27 cellular contexts compared by ENCODE assay signal in the genomic region with DNA sequence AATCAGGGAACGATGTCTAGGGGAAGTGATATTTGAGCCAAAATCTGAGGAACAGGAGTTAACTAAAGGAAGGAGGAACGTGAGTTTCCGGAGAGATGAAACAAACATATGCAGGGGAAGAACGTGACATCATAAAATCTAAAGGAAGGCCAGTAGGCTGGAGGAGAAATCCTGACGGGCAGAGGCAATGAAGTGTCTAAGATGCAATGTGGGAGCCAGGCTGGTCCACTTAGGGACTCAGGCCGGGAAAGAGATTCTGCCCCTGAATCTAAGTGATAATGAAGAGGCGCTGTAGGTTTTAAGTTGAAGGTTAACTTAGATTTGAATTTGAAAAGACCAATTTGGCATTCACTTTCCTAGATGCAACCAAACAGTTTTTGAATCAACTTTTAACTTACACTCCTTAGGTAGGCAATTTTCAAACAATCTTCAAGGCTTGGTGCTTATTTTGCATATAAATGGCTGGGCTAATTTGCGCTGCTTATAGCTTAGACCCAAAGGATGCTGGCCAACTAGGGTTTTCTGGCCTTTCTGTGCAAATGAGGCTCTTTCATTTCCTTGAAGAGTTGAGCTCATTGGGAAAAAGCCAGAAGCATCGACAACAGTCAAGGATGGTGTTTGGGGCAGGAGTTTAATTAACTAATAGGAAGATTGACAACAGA.
"Had no signal": no experiment of that assay in that cellular context is flagged by ENCODE, and none has a peak within 500 bp of the region (broad histone marks: within the 10 kb centered on the region; RNA-seq: fewer than 3 reads in every experiment).

No MANE protein-coding gene starts in this region.

- H3K9ac ChIP-seq: parathyroid adenoma had no signal

- H3K36me3 ChIP-seq: brain microvascular endothelial cell, colonic mucosa, esophagus squamous epithelium, stomach, suprapubic skin, tibial nerve had no signal

- H3K4me3 ChIP-seq: colonic mucosa, dorsolateral prefrontal cortex, esophagus squamous epithelium, mucosa of descending colon, stomach, suprapubic skin, tibial nerve had no signal

- H3K9me3 ChIP-seq: colonic mucosa, suprapubic skin had no signal

- ATAC-seq: activated CD8-positive, alpha-beta memory T cell treated with anti-CD3 and anti-CD28 coated beads, Interleukin-2, amount 10 ng/mL, durations not matched to agents 7 days and 5 days; activated CD8-positive, alpha-beta T cell treated with anti-CD3 and anti-CD28 coated beads for 36 hours; effector memory CD8-positive, alpha-beta T cell; mucosa of descending colon; sciatic nerve; stimulated activated memory B cell treated with anti-CD40 and anti-IgM and Interleukin-4, amounts not matched to agents 10 μg/mL and 1 μg/mL and 100 μg/mL, for 72 hours; T-cell had no signal

- H3K27me3 Mint-ChIP-seq: activated CD4-positive, alpha-beta T cell treated with anti-CD3 and anti-CD28 coated beads, Interleukin-2, amount 10 ng/mL, durations not matched to agents 7 days and 5 days; activated CD8-positive, alpha-beta memory T cell treated with anti-CD3 and anti-CD28 coated beads, Interleukin-2, amount 10 ng/mL, durations not matched to agents 7 days and 5 days; effector memory CD8-positive, alpha-beta T cell; memory B cell; stimulated activated memory B cell treated with anti-CD40 and anti-IgM and Interleukin-4, amounts not matched to agents 10 μg/mL and 1 μg/mL and 100 μg/mL, for 72 hours; T-cell had no signal

- DNase-seq: activated CD4-positive, alpha-beta T cell treated with anti-CD3 and anti-CD28 coated beads, Interleukin-2, amount 10 ng/mL, durations not matched to agents 7 days and 5 days; activated CD4-positive, CD25-positive, alpha-beta regulatory T cell treated with anti-CD3 and anti-CD28 coated beads, Interleukin-2, amount 50 U/mL, for 72 hours; activated CD8-positive, alpha-beta memory T cell treated with anti-CD3 and anti-CD28 coated beads, Interleukin-2, amount 10 ng/mL, durations not matched to agents 7 days and 5 days; activated CD8-positive, alpha-beta T cell treated with anti-CD3 and anti-CD28 coated beads for 36 hours; activated gamma-delta T cell; brain microvascular endothelial cell; colonic mucosa; dorsolateral prefrontal cortex; effector memory CD8-positive, alpha-beta T cell; esophagus squamous epithelium; mucosa of descending colon; naive B cell; nucleus accumbens; small intestine; stimulated activated CD4-positive, alpha-beta T cell treated with anti-CD3 and anti-CD28 coated beads, Interleukin-15, amount 100 ng/mL, for 24 hours; stomach; T-cell had no signal

- H3K4me3 Mint-ChIP-seq: activated CD4-positive, alpha-beta T cell treated with anti-CD3 and anti-CD28 coated beads, Interleukin-2, amount 10 ng/mL, durations not matched to agents 7 days and 5 days; activated CD8-positive, alpha-beta memory T cell treated with anti-CD3 and anti-CD28 coated beads, Interleukin-2, amount 10 ng/mL, durations not matched to agents 7 days and 5 days; activated CD8-positive, alpha-beta T cell treated with anti-CD3 and anti-CD28 coated beads for 36 hours; activated naive CD4-positive, alpha-beta T cell treated with anti-CD3 and anti-CD28 coated beads, Interleukin-2, amount 50 U/mL, for 24 hours; activated T-helper 1 cell treated with anti-CD3 and anti-CD28 coated beads, Interleukin-12 subunit alpha, Interleukin-12 subunit beta, Interleukin-2, Interleukin-4 antibody, amounts not matched to agents 30 ng/mL and 10 ng/mL and 1 ng/mL, durations not matched to agents 14 hours and 24 hours and 36 hours; effector memory CD8-positive, alpha-beta T cell; memory B cell; naive B cell; stimulated activated memory B cell treated with anti-CD40 and anti-IgM and Interleukin-4, amounts not matched to agents 10 μg/mL and 1 μg/mL and 100 μg/mL, for 72 hours; T-cell; T-helper 2 cell treated with Interferon-gamma antibody and Interleukin-4, amounts not matched to agents 5 μg/mL and 100 μg/mL, for 36 hours had no signal

- H3K4me1 ChIP-seq: colonic mucosa, esophagus squamous epithelium, parathyroid adenoma, suprapubic skin, tibial nerve had no signal

- H3K9me3 Mint-ChIP-seq: activated T-helper 1 cell treated with anti-CD3 and anti-CD28 coated beads, Interleukin-12 subunit alpha, Interleukin-12 subunit beta, Interleukin-2, Interleukin-4 antibody, amounts not matched to agents 30 ng/mL and 10 ng/mL and 1 ng/mL, durations not matched to agents 14 hours and 24 hours and 36 hours had no signal

- H3K79me2 ChIP-seq: parathyroid adenoma had no signal

- H3K4me1 Mint-ChIP-seq: activated CD4-positive, alpha-beta T cell treated with anti-CD3 and anti-CD28 coated beads, Interleukin-2, amount 10 ng/mL, durations not matched to agents 7 days and 5 days; activated CD8-positive, alpha-beta memory T cell treated with anti-CD3 and anti-CD28 coated beads, Interleukin-2, amount 10 ng/mL, durations not matched to agents 7 days and 5 days; activated naive CD4-positive, alpha-beta T cell treated with anti-CD3 and anti-CD28 coated beads, Interleukin-2, amount 50 U/mL, for 24 hours; memory B cell; naive B cell; stimulated activated memory B cell treated with anti-CD40 and anti-IgM and Interleukin-4, amounts not matched to agents 10 μg/mL and 1 μg/mL and 100 μg/mL, for 72 hours; T-cell had no signal

- H3K27ac ChIP-seq: colonic mucosa, dorsolateral prefrontal cortex, esophagus squamous epithelium, parathyroid adenoma, suprapubic skin, tibial nerve, VCaP had no signal

- H3K36me3 Mint-ChIP-seq: activated CD8-positive, alpha-beta memory T cell treated with anti-CD3 and anti-CD28 coated beads, Interleukin-2, amount 10 ng/mL, durations not matched to agents 7 days and 5 days; activated naive CD4-positive, alpha-beta T cell treated with anti-CD3 and anti-CD28 coated beads, Interleukin-2, amount 50 U/mL, for 24 hours; memory B cell; naive B cell; stimulated activated memory B cell treated with anti-CD40 and anti-IgM and Interleukin-4, amounts not matched to agents 10 μg/mL and 1 μg/mL and 100 μg/mL, for 72 hours; T-cell had no signal

- H2AFZ ChIP-seq: parathyroid adenoma had no signal

- H3K27ac Mint-ChIP-seq: activated CD4-positive, alpha-beta T cell treated with anti-CD3 and anti-CD28 coated beads, Interleukin-2, amount 10 ng/mL, durations not matched to agents 7 days and 5 days; activated CD8-positive, alpha-beta memory T cell treated with anti-CD3 and anti-CD28 coated beads, Interleukin-2, amount 10 ng/mL, durations not matched to agents 7 days and 5 days; activated CD8-positive, alpha-beta T cell treated with anti-CD3 and anti-CD28 coated beads for 36 hours; activated naive CD4-positive, alpha-beta T cell treated with anti-CD3 and anti-CD28 coated beads, Interleukin-2, amount 50 U/mL, for 24 hours; activated T-helper 1 cell treated with anti-CD3 and anti-CD28 coated beads, Interleukin-12 subunit alpha, Interleukin-12 subunit beta, Interleukin-2, Interleukin-4 antibody, amounts not matched to agents 30 ng/mL and 10 ng/mL and 1 ng/mL, durations not matched to agents 14 hours and 24 hours and 36 hours; effector memory CD8-positive, alpha-beta T cell; memory B cell; stimulated activated memory B cell treated with anti-CD40 and anti-IgM and Interleukin-4, amounts not matched to agents 10 μg/mL and 1 μg/mL and 100 μg/mL, for 72 hours; T-cell; T-helper 2 cell treated with Interferon-gamma antibody and Interleukin-4, amounts not matched to agents 5 μg/mL and 100 μg/mL, for 36 hours had no signal

- H3K27me3 ChIP-seq: brain microvascular endothelial cell, colonic mucosa, esophagus squamous epithelium, stomach, suprapubic skin, tibial nerve had no signal
